1 cellular context compared by ENCODE assay signal in the genomic region with DNA sequence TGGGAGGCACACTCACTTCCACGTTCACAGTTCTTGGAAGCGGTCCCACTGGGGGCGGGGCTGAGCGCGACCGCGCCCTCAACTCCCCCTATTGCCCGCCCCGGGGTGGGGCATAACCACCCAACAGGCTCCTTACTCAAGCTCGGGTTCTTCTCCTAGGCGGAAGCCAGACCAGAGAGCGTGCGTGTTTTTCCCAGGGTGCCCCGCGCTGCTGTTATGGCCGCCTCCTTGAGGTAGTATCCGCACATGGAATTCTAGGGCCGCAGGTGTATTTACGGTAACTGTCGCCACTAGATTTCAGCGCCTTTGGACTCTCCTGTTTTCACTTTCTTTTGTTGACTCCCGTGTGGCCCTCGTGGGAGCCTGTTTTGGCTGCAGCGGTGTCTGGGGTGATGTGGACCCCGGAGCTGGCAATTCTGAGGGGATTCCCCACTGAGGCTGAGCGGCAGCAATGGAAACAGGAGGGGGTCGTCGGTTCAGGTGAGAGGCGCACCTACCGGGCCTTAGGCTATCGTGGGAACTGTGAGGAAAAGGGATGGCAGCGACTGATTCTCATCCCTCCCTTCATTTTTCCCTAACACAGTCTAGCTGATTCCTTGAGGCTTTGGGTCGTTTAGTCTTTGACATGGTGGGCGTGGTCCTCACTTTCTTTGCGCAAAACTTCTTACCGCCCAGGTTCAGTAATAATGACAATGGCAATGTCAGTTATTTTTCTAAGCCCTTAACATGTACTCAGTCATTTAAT.
TF ChIP-seq lines count a peak whose summit lies in the region.

TSS of gene TTC27 (plus strand) at position 150 of the 745 bp plus-strand sequence. CDS start at position 393, 243 bp downstream.

TF ChIP-seq in K562, 482 proteins besides CTCF, POLR2A, EP300 and RAD21 (continued from another document):
- TF ChIP-seq YY1 (IDR thresholded peaks at IDR 0.05; ENCODE audit: borderline replicate concordance in 1 of 3, control insufficient read depth in 1 of 3, extremely low read depth in 1 of 3, insufficient read depth in 3 of 3, insufficient read length in 1 of 3, insufficient replicate concordance in 2 of 3, low read depth in 1 of 3, low read length in 2 of 3) (peak; percentile 93 to 100 (median 99)), COPS2 (conservative IDR thresholded peaks at IDR 0.05) (no peak), ZNF586 (CRISPR knock-in tag; conservative IDR thresholded peaks at IDR 0.05) (no peak), GABPB1 (CRISPR knock-in tag; IDR thresholded peaks at IDR 0.05) (peak; percentile 66), ZFP1 (CRISPR knock-in tag; IDR thresholded peaks at IDR 0.05) (no peak), SIN3B (IDR thresholded peaks at IDR 0.05; ENCODE audit: low read depth) (peak; percentile 69; the same call in 1 of the 2 replicates)
